ENCODE assay signal across 8 cellular contexts in genomic region chr14:100375273-100375962, GRCh38. TPM values are rescaled to one million over a fixed set of nuclear protein-coding genes. Genes with fewer than 3 reads are reported as not detected.
DNase-seq lines count a peak whose midpoint lies in the region; ATAC-seq and TF ChIP-seq lines count a peak whose summit lies in the region.

No MANE protein-coding gene starts in this region.

- H3K4me1 Mint-ChIP-seq in activated T-cell treated with anti-CD3 and anti-CD28 coated beads, Interleukin-2, amount 50 U/mL, for 72 hours (ENCODE audit: low read depth), result peaks cover 53% of the 10 kb centered on the region
- peaks cover 33% of the 10 kb centered on the region for H3K4me1 Mint-ChIP-seq in type B pancreatic cell (ENCODE audit: unreplicated experiment)

- peak overlapping the region; percentile 100 for H3K27ac Mint-ChIP-seq in activated T-cell treated with anti-CD3 and anti-CD28 coated beads, Interleukin-2, amount 50 U/mL, for 72 hours
- H3K27ac Mint-ChIP-seq in type B pancreatic cell, result peak overlapping the region; percentile 98

- no peaks in the 10 kb centered on the region for H3K27me3 Mint-ChIP-seq in activated T-cell treated with anti-CD3 and anti-CD28 coated beads, Interleukin-2, amount 50 U/mL, for 72 hours (ENCODE audit: low read depth)
- no peaks in the 10 kb centered on the region for H3K27me3 Mint-ChIP-seq in type B pancreatic cell

- peak; percentile 35 for ATAC-seq in HG02981 (IDR thresholded peaks at IDR 0.05; ENCODE audit: unreplicated experiment)
- ATAC-seq in activated T-cell treated with anti-CD3 and anti-CD28 coated beads, Interleukin-2, amount 50 U/mL, for 72 hours (replicated peaks in 1 of 2), result peak; percentile 76 to 78

- peaks cover 2% of the 10 kb centered on the region in 2 donors for H3K9me3 Mint-ChIP-seq in activated T-cell treated with anti-CD3 and anti-CD28 coated beads, Interleukin-2, amount 50 U/mL, for 72 hours
- H3K9me3 Mint-ChIP-seq in type B pancreatic cell, result no peaks in the 10 kb centered on the region

- peak overlapping the region; percentile 87 to 99 for H3K4me3 Mint-ChIP-seq in activated T-cell treated with anti-CD3 and anti-CD28 coated beads, Interleukin-2, amount 50 U/mL, for 72 hours
- H3K4me3 Mint-ChIP-seq in type B pancreatic cell, result peak overlapping the region; percentile 97

- peaks cover 36 to 45% of the 10 kb centered on the region in 2 donors for H3K36me3 Mint-ChIP-seq in activated T-cell treated with anti-CD3 and anti-CD28 coated beads, Interleukin-2, amount 50 U/mL, for 72 hours (ENCODE audit: insufficient read depth in 2 of 2)
- H3K36me3 Mint-ChIP-seq in type B pancreatic cell, result peaks cover 10% of the 10 kb centered on the region

- peak; percentile 93 for DNase-seq in NK-92 treated with Interleukin-12 subunit alpha and Interleukin-12 subunit beta, amount 100 ng/mL, for 24 hours (lab: John Stamatoyannopoulos, UW)
- DNase-seq in NK-92 (lab: John Stamatoyannopoulos, UW; ENCODE audit: unreplicated experiment), result no peak
- DNase-seq in NOMO-1 treated with DMSO at 0.1 percent for 48 hours (lab: John Stamatoyannopoulos, UW; ENCODE audit: unreplicated experiment), result peak; percentile 75
- peak; percentile 94 to 96 for DNase-seq in activated T-cell treated with anti-CD3 and anti-CD28 coated beads, Interleukin-2, amount 50 U/mL, for 72 hours
- peak; percentile 99 for DNase-seq in fibroblast of the conjunctiva (ENCODE audit: low read depth)
- DNase-seq in non-pigmented ciliary epithelial cell (ENCODE audit: low read depth), result peak; percentile 93
- no peak for DNase-seq in type B pancreatic cell (ENCODE audit: extremely low spot score, unreplicated experiment)

- TF ChIP-seq CTCF in type B pancreatic cell (conservative IDR thresholded peaks at IDR 0.05), result no peak

RNA-seq across cellular contexts. Expression of gene WDR25, which starts 0.9 kb away (rescaled TPM):
- total RNA-seq in activated T-cell treated with anti-CD3 and anti-CD28 coated beads, Interleukin-2, amount 50 U/mL, for 72 hours, result 10 to 100 TPM; 12.5 to 13.6 TPM
- 9.6 and 11.3 TPM in 2 replicates for total RNA-seq in type B pancreatic cell (ENCODE audit: low replicate concordance)

RNA-seq across cellular contexts. Expression of gene SLC25A47, which starts 52.3 kb away (rescaled TPM):
- not detected for total RNA-seq in activated T-cell treated with anti-CD3 and anti-CD28 coated beads, Interleukin-2, amount 50 U/mL, for 72 hours
- not detected in 2 replicates for total RNA-seq in type B pancreatic cell (ENCODE audit: low replicate concordance)

Comparison
In these comparisons a context has a peak if more than half of its experiments do, and no peak if none do; other contexts are left out.
1. DNase-seq: peak in NK-92 treated with Interleukin-12 subunit alpha and Interleukin-12 subunit beta, amount 100 ng/mL, for 24 hours (single experiment), NOMO-1 treated with DMSO at 0.1 percent for 48 hours (single experiment), activated T-cell treated with anti-CD3 and anti-CD28 coated beads, Interleukin-2, amount 50 U/mL, for 72 hours (2 of 2), fibroblast of the conjunctiva (single experiment) and non-pigmented ciliary epithelial cell (single experiment); none in NK-92 (single experiment) and type B pancreatic cell (single experiment).